In the genomic region with DNA sequence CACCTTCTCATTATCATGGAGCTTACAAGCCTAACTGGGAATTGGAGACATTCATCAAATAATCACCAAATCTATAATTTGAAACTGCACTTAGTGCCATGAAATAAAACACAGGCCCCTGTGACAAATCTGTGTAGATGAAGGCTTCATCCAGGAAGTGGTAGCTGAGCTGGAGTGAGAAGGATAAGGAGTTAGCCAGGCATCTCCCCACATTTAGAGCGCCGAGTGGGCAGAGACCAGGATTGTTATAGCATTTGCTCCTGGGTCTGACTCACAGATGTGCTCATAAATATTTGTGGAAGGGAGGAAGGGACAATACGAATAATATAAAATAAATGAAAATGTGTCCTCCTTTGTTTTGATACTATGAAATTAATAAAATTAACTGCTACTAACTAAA, we compare ENCODE assay signal across 12 cellular contexts. TPM values are rescaled to one million over a fixed set of nuclear protein-coding genes. Genes with fewer than 3 reads are reported as not detected.
DNase-seq lines count a peak whose midpoint lies in the region; ATAC-seq lines count a peak whose summit lies in the region.
"Had no signal": no experiment of that assay in that cellular context is flagged by ENCODE, and none has a peak within 500 bp of the region (broad histone marks: within the 10 kb centered on the region; RNA-seq: fewer than 3 reads in every experiment).

No MANE protein-coding gene starts in this region.

- no peak overlapping the region for H3K4me3 ChIP-seq in SJSA1
- H3K4me3 ChIP-seq in skeletal muscle cell (ENCODE audit: low read depth, low read length): no peak overlapping the region

- H3K4me1 ChIP-seq in SJSA1 (replicated peaks): peaks cover 31% of the 10 kb centered on the region

- H3K27ac ChIP-seq in SJSA1: peak overlapping the region; percentile 100

- H3K36me3 ChIP-seq in SJSA1: peaks cover 30% of the 10 kb centered on the region

- H3K27me3 ChIP-seq in SJSA1 (replicated peaks): no peaks in the 10 kb centered on the region

- no peak for ATAC-seq in HG03342 (IDR thresholded peaks at IDR 0.05; ENCODE audit: unreplicated experiment)
- no peak for ATAC-seq in HG02981 (IDR thresholded peaks at IDR 0.05; ENCODE audit: unreplicated experiment)
- ATAC-seq: GM12878 had no signal

- H3K9me3 ChIP-seq in SJSA1 (replicated peaks): no peaks in the 10 kb centered on the region

- DNase-seq in GM03348 (ENCODE audit: low spot score) (peak; percentile 65), SJSA1 (ENCODE audit: low read depth in 1 of 2, low spot score in 2 of 2) (peak; percentile 55 to 72), fibroblast of gingiva (ENCODE audit: low read depth) (peak; percentile 23), skeletal muscle cell (ENCODE audit: low read depth) (peak; percentile 54), GM19238 (ENCODE audit: insufficient read length, low spot score) (no peak), activated T-cell treated with anti-CD3 and anti-CD28 coated beads for 4 hours (no peak)
- DNase-seq: activated B cell treated with CpG ODN at 0.5 μM for 24 hours, cerebellar nuclear complex, NCI-H1694 treated with DMSO at 0.1 percent for 48 hours had no signal

RNA-seq across cellular contexts. Expression of gene MAT2A, which starts 2.5 kb away (rescaled TPM):
- total RNA-seq in SJSA1 (2014; rRNA removed; shearing (Covaris generic)): 84.2 and 92.7 TPM in 2 replicates

RNA-seq across cellular contexts. Expression of gene GGCX, which starts 24.8 kb away (rescaled TPM):
- total RNA-seq in SJSA1 (2014; rRNA removed; shearing (Covaris generic)): 38.0 and 41.2 TPM in 2 replicates

RNA-seq across cellular contexts. Expression of gene VAMP8, which starts 40.9 kb away (rescaled TPM):
- total RNA-seq in SJSA1 (2014; rRNA removed; shearing (Covaris generic)): not detected in 2 replicates

RNA-seq across cellular contexts. Expression of gene VAMP5, which starts 47.8 kb away (rescaled TPM):
- 37.0 and 47.5 TPM in 2 replicates for total RNA-seq in SJSA1 (2014; rRNA removed; shearing (Covaris generic))

RNA-seq across cellular contexts. Expression of gene RNF181, which starts 59.1 kb away (rescaled TPM):
- 212 and 219 TPM in 2 replicates for total RNA-seq in SJSA1 (2014; rRNA removed; shearing (Covaris generic))

Comparison
In these comparisons a context has a peak if more than half of its experiments do, and no peak if none do; other contexts are left out.
1. DNase-seq: peak in GM03348 (single experiment), SJSA1 (2 of 2), fibroblast of gingiva (single experiment) and skeletal muscle cell (single experiment); none in GM19238 (single experiment) and activated T-cell treated with anti-CD3 and anti-CD28 coated beads for 4 hours (single experiment).